Comparison of ENCODE assay signal across 8 cellular contexts in genomic region chr10:51832652-51833383, GRCh38.
DNase-seq lines count a peak whose midpoint lies in the region; ATAC-seq and FAIRE-seq lines count a peak whose summit lies in the region.

No MANE protein-coding gene starts in this region.

- peak; percentile 32 for DNase-seq in GM04504 (ENCODE audit: low read depth)
- DNase-seq in SJSA1 (ENCODE audit: low read depth in 1 of 2, low spot score in 2 of 2) = peak; percentile 63 to 66
- DNase-seq in iris pigment epithelial cell (ENCODE audit: low read depth) = peak; percentile 59
- DNase-seq in HTR-8/SVneo (ENCODE audit: insufficient read length, low spot score) = no peak
- DNase-seq in NCI-H526 (lab: John Stamatoyannopoulos, UW) = no peak
- DNase-seq in NAMALWA (ENCODE audit: low spot score) = no peak

- no peaks in the 10 kb centered on the region; the same call in none of the 2 replicates for H3K9me3 ChIP-seq in SJSA1 (replicated peaks)

- ATAC-seq in HG02623 (IDR thresholded peaks at IDR 0.05; ENCODE audit: unreplicated experiment) (peak; percentile 96), HG03135 (IDR thresholded peaks at IDR 0.05; ENCODE audit: unreplicated experiment) (no peak)

- H3K27me3 ChIP-seq in SJSA1 (replicated peaks) = no peaks in the 10 kb centered on the region

- peak overlapping the region; percentile 60 for H3K27ac ChIP-seq in SJSA1

- H3K4me1 ChIP-seq in SJSA1 (replicated peaks) = peaks cover 10% of the 10 kb centered on the region

- no peak for FAIRE-seq in HTR-8/SVneo (lab: Jason Lieb, UNC)

- no peaks in the 10 kb centered on the region for H3K36me3 ChIP-seq in SJSA1

- no peak overlapping the region for H3K4me3 ChIP-seq in SJSA1

Comparison
In these comparisons a context has a peak if more than half of its experiments do, and no peak if none do; other contexts are left out.
1. DNase-seq: peak in GM04504 (single experiment), SJSA1 (2 of 2) and iris pigment epithelial cell (single experiment); none in HTR-8/SVneo (single experiment), NCI-H526 (0 of 2) and NAMALWA (single experiment).